Comparison of ENCODE assay signal across 28 cellular contexts in the genomic region with DNA sequence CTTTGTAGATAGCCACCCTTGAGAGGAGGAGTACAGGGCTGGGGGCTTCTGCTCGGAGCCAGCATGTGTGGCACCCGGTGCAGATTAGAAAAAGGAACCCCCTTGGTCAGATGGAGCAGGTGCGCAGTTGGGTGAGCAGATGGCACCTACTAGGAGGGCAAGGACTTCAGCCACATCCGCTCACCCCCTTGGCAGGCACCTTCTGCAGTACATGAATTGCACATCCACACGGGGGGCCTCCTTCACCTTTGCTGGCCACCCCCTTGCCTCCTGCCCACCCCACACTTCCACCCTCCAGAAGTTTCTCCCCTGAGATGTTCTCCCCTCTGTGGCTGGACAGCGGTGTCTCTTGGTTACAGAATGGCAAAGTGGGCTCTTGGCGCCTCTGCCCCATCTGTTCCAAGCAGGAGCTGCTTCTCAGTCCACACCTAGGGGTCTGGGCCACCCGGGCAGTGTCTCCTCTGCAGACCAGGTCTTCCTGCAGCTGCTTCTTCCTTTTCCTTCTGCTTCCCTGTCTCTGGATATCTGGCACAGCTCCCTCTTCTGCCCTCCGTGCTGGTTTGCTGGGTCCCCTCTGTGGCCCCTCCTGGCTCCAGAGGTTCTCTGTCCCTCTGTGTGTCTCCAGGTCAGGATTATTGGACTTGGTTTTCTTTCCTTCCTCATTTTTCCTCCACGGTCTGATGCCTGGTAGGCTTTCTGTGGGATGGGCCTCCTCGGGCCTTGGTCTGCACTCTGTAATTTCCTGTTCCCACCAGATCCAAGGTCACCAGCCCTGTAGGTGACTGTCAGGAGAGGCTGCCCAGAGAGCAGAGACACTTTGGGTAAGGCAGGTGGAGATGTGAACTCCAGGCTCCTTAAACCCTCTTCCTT. TPM values are rescaled to one million over a fixed set of nuclear protein-coding genes. Genes with fewer than 3 reads are reported as not detected.
A peak's percentile ranks its signal among the peaks of the same experiment; 100 is the strongest.
DNase-seq lines count a peak whose midpoint lies in the region; TF ChIP-seq lines count a peak whose summit lies in the region.
"Had no signal": no experiment of that assay in that cellular context is flagged by ENCODE, and none has a peak within 500 bp of the region (broad histone marks: within the 10 kb centered on the region; RNA-seq: fewer than 3 reads in every experiment).

No MANE protein-coding gene starts in this region.

- CTCF ChIA-PET in A673 (lab: Charles Lee): interaction anchor here (0.9 kb wide), 1 partner anchor 40 kb away, joined by 5 read pairs; no protein-coding TSS in a partner anchor

- intact Hi-C loops in A673 (cut with micrococcal nuclease; ENCODE audit: unreplicated experiment): loop anchor here (5.0 kb wide), 1 partner anchor 40 kb away; no protein-coding TSS in a partner anchor

- no peak for DNase-seq in A673 (ENCODE audit: low spot score)
- peak; percentile 57 to 78 for DNase-seq in NCI-H524 (lab: John Stamatoyannopoulos, UW)
- no peak for DNase-seq in endothelial cell (ENCODE audit: low spot score)
- no peak for DNase-seq in nephron progenitor cell
- no peak for DNase-seq in MV-4-11 (lab: John Stamatoyannopoulos, UW)
- no peak for DNase-seq in GM13976 (ENCODE audit: low spot score)
- DNase-seq in DMS79 treated with DMSO at 0.1 percent for 48 hours (lab: John Stamatoyannopoulos, UW): no peak
- no peak for DNase-seq in NCI-H2029 treated with DMSO at 0.1 percent for 48 hours (lab: John Stamatoyannopoulos, UW)
- DNase-seq: activated CD4-positive, alpha-beta T cell treated with anti-CD3 and anti-CD28 coated beads for 36 hours; activated CD8-positive, alpha-beta T cell treated with anti-CD3 and anti-CD28 coated beads, Interleukin-2, amount 10 ng/mL, durations not matched to agents 7 days and 5 days; anterior cingulate cortex; central memory CD4-positive, alpha-beta T cell; gastrocnemius medialis; left ventricle myocardium superior; NCI-H1105; NCI-H1930; NCI-H2227 treated with DMSO at 0.1 percent for 48 hours; NCI-H82; ovary; RPMI8226; stimulated activated CD4-positive, alpha-beta T cell treated with anti-CD3 and anti-CD28 coated beads, Interleukin-12 subunit alpha, Interleukin-12 subunit beta, amount 100 ng/mL, for 4 hours; stimulated activated CD4-positive, alpha-beta T cell treated with anti-CD3 and anti-CD28 coated beads, Interleukin-4, amount 100 ng/mL, for 1 hour; T-helper 2 cell; upper lobe of left lung had no signal

- H3K4me3 Mint-ChIP-seq in endothelial cell (ENCODE audit: unreplicated experiment) (peak overlapping the region; percentile 98), nephron progenitor cell (peak overlapping the region; percentile 74)
- H3K4me3 Mint-ChIP-seq: activated CD4-positive, alpha-beta T cell treated with anti-CD3 and anti-CD28 coated beads for 36 hours; activated CD8-positive, alpha-beta T cell treated with anti-CD3 and anti-CD28 coated beads, Interleukin-2, amount 10 ng/mL, durations not matched to agents 7 days and 5 days; activated naive CD8-positive, alpha-beta T cell; naive thymus-derived CD8-positive, alpha-beta T cell had no signal

- POLR2A ChIA-PET in A673 (lab: Charles Lee; ENCODE audit: low non-redundant PET): no interaction called here

- peak overlapping the region; percentile 45 for H3K27ac Mint-ChIP-seq in endothelial cell (ENCODE audit: unreplicated experiment)
- peak overlapping the region; percentile 8 for H3K27ac Mint-ChIP-seq in nephron progenitor cell
- H3K27ac Mint-ChIP-seq: activated CD4-positive, alpha-beta T cell treated with anti-CD3 and anti-CD28 coated beads for 36 hours; activated CD8-positive, alpha-beta T cell treated with anti-CD3 and anti-CD28 coated beads, Interleukin-2, amount 10 ng/mL, durations not matched to agents 7 days and 5 days; activated naive CD8-positive, alpha-beta T cell; activated T-helper 2 cell treated with anti-CD3 and anti-CD28 coated beads, Interferon-gamma antibody, Interleukin-2, Interleukin-4, amounts not matched to agents 10 μg/mL and 5 μg/mL and 100 μg/mL, durations not matched to agents 14 hours and 24 hours and 36 hours had no signal

- H3K9me3 Mint-ChIP-seq in endothelial cell (ENCODE audit: unreplicated experiment) (no peaks in the 10 kb centered on the region), nephron progenitor cell (no peaks in the 10 kb centered on the region)
- H3K9me3 Mint-ChIP-seq: activated T-helper 2 cell treated with anti-CD3 and anti-CD28 coated beads, Interferon-gamma antibody, Interleukin-2, Interleukin-4, amounts not matched to agents 10 μg/mL and 5 μg/mL and 100 μg/mL, durations not matched to agents 14 hours and 24 hours and 36 hours had no signal

- H3K27me3 Mint-ChIP-seq in endothelial cell (ENCODE audit: unreplicated experiment) (peaks cover 25% of the 10 kb centered on the region), nephron progenitor cell (ENCODE audit: low read depth, poor library complexity) (peaks cover 8% of the 10 kb centered on the region)

- H3K4me3 ChIP-seq in A673 (ENCODE audit: low read depth, low read length, poor library complexity, severe bottlenecking): peak overlapping the region; percentile 97
- H3K4me3 ChIP-seq: gastrocnemius medialis, ovary, right atrium auricular region, upper lobe of left lung had no signal

- no peaks in the 10 kb centered on the region for H3K9me3 ChIP-seq in A673 (ENCODE audit: low read depth, low read length, poor library complexity, severe bottlenecking)
- H3K9me3 ChIP-seq: gastrocnemius medialis, ovary, right atrium auricular region, upper lobe of left lung had no signal

- H3K4me1 ChIP-seq in A673 (ENCODE audit: insufficient read depth, low read length, poor library complexity, severe bottlenecking): peaks cover 81% of the 10 kb centered on the region

- peaks cover 46% of the 10 kb centered on the region for H3K36me3 ChIP-seq in A673 (ENCODE audit: insufficient read depth, low read length, poor library complexity, severe bottlenecking)
- H3K36me3 ChIP-seq: gastrocnemius medialis, ovary, right atrium auricular region, upper lobe of left lung had no signal

- in situ Hi-C loops in GM13976 (cut with MboI; ENCODE audit: low sequenced_read_pairs, unreplicated experiment): no loop called here

- H3K4me1 Mint-ChIP-seq in endothelial cell (ENCODE audit: unreplicated experiment): peaks cover 75% of the 10 kb centered on the region
- H3K4me1 Mint-ChIP-seq in nephron progenitor cell: peaks cover 81% of the 10 kb centered on the region

- H3K27me3 ChIP-seq in A673 (replicated peaks; ENCODE audit: insufficient read depth, low read depth, low read length, poor library complexity): no peaks in the 10 kb centered on the region
- H3K27me3 ChIP-seq: ovary had no signal

- BruUV-seq in A673 (replicated peaks; lab: Mats Ljungman, UMichigan): no TSS peak

- H3K36me3 Mint-ChIP-seq in endothelial cell (ENCODE audit: low read depth, unreplicated experiment): peaks cover 50% of the 10 kb centered on the region
- peaks cover 27% of the 10 kb centered on the region for H3K36me3 Mint-ChIP-seq in nephron progenitor cell (ENCODE audit: low read depth)
- H3K36me3 Mint-ChIP-seq: activated naive CD8-positive, alpha-beta T cell had no signal

- H3K27ac ChIP-seq in A673 (ENCODE audit: low read depth, low read length, poor library complexity, severe bottlenecking): peak overlapping the region; percentile 99
- H3K27ac ChIP-seq: gastrocnemius medialis, ovary, right atrium auricular region had no signal

- TF ChIP-seq CTCF in A673 (conservative IDR thresholded peaks at IDR 0.05; ENCODE audit: low read depth, low read length) (no peak), endothelial cell (IDR thresholded peaks at IDR 0.05; ENCODE audit: unreplicated experiment) (no peak), nephron progenitor cell (IDR thresholded peaks at IDR 0.05) (no peak), GM13976 (IDR thresholded peaks at IDR 0.05; ENCODE audit: borderline replicate concordance, control extremely low read depth, extremely low read depth, insufficient read depth, missing control alignments) (no peak)

RNA-seq across cellular contexts. Expression of a gene that starts 4.1 kb away (rescaled TPM):
- 342 and 346 TPM in 2 replicates for total RNA-seq in A673 (2021)
- 285 TPM for total RNA-seq in endothelial cell (ENCODE audit: unreplicated experiment)
- total RNA-seq: activated CD4-positive, alpha-beta T cell treated with anti-CD3 and anti-CD28 coated beads for 36 hours; activated CD8-positive, alpha-beta T cell treated with anti-CD3 and anti-CD28 coated beads, Interleukin-2, amount 10 ng/mL, durations not matched to agents 7 days and 5 days; activated T-helper 2 cell treated with anti-CD3 and anti-CD28 coated beads, Interferon-gamma antibody, Interleukin-2, Interleukin-4, amounts not matched to agents 10 μg/mL and 5 μg/mL and 100 μg/mL, durations not matched to agents 14 hours and 24 hours and 36 hours; naive thymus-derived CD8-positive, alpha-beta T cell had no signal

Comparison
In these comparisons a context has a peak if more than half of its experiments do, and no peak if none do; other contexts are left out.
1. DNase-seq: peak in NCI-H524 (2 of 2); none in A673 (single experiment), endothelial cell (single experiment), nephron progenitor cell (single experiment), MV-4-11 (single experiment), GM13976 (single experiment), DMS79 treated with DMSO at 0.1 percent for 48 hours (single experiment) and NCI-H2029 treated with DMSO at 0.1 percent for 48 hours (single experiment).